ENCODE assay signal across 1 cellular context in genomic region chr12:674272-674781, GRCh38.
TF ChIP-seq lines count a peak whose summit lies in the region.

No MANE protein-coding gene starts in this region.

TF ChIP-seq in SK-N-SH, 30 proteins besides CTCF, POLR2A, EP300 and RAD21 (continued from another document):
- TF ChIP-seq, protein P1, sequence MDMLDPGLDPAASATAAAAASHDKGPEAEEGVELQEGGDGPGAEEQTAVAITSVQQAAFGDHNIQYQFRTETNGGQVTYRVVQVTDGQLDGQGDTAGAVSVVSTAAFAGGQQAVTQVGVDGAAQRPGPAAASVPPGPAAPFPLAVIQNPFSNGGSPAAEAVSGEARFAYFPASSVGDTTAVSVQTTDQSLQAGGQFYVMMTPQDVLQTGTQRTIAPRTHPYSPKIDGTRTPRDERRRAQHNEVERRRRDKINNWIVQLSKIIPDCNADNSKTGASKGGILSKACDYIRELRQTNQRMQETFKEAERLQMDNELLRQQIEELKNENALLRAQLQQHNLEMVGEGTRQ (IDR thresholded peaks at IDR 0.05; ENCODE audit: borderline replicate concordance, low read depth, low read length) = no peak
- TF ChIP-seq NFIC (IDR thresholded peaks at IDR 0.05; ENCODE audit: borderline replicate concordance) (no peak), FOXJ3 (CRISPR knock-in tag; IDR thresholded peaks at IDR 0.05) (no peak), CHD2 (IDR thresholded peaks at IDR 0.05; ENCODE audit: low read length, partially characterized antibody) (no peak), SIN3A (IDR thresholded peaks at IDR 0.05; ENCODE audit: borderline replicate concordance, low read depth, low read length) (no peak), FOSL2 (IDR thresholded peaks at IDR 0.05; ENCODE audit: borderline replicate concordance, low read depth) (no peak)
